ENCODE assay signal across 24 cellular contexts in the genomic region with DNA sequence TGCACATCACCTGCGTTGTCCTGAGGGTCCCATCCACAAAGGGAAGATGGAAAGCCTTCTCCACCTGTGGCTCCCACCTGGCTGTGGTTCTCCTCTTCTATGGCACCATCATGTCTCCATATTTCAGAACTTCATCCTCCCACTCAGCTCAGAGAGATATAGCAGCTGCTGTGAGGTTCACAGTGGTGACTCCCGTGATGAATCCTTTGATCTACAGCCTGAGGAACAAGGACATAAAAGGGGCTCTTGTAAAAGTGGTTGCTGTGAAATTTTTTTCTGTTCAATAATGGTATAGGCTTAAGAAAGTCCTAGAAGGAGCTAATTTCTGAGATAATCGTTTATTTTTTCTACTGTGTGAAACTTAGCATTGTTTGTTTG. TPM values are rescaled to one million over a fixed set of nuclear protein-coding genes. Genes with fewer than 3 reads are reported as not detected.
DNase-seq lines count a peak whose midpoint lies in the region; ATAC-seq, FAIRE-seq and TF ChIP-seq lines count a peak whose summit lies in the region.
"Had no signal": no experiment of that assay in that cellular context is flagged by ENCODE, and none has a peak within 500 bp of the region (broad histone marks: within the 10 kb centered on the region; RNA-seq: fewer than 3 reads in every experiment).

No MANE protein-coding gene starts in this region.

- peaks cover 43% of the 10 kb centered on the region for H3K36me3 Mint-ChIP-seq in activated CD4-positive, alpha-beta T cell treated with anti-CD3 and anti-CD28 coated beads, Interleukin-2, amount 10 ng/mL, durations not matched to agents 24 days and 14 days (ENCODE audit: low read depth)
- peaks cover 0 to 23% (median 4%) of the 10 kb centered on the region in 3 donors for H3K36me3 Mint-ChIP-seq in CD8-positive, alpha-beta memory T cell
- peaks cover 16% of the 10 kb centered on the region for H3K36me3 Mint-ChIP-seq in activated T-helper 17 cell treated with anti-CD3 and anti-CD28 coated beads, Interleukin-2, amount 50 U/mL, for 72 hours (ENCODE audit: low read depth)
- H3K36me3 Mint-ChIP-seq in natural killer cell = no peaks in the 10 kb centered on the region

- ATAC-seq in activated T-helper 17 cell treated with anti-CD3 and anti-CD28 coated beads, Interleukin-2, amount 50 U/mL, for 72 hours (replicated peaks) = peak; percentile 27
- no peak for ATAC-seq in natural killer cell
- ATAC-seq: right cardiac atrium, SK-N-SH treated with all-trans-retinoic acid at 6 μM for 48 hours had no signal

- H3K27me3 ChIP-seq in CD8-positive, alpha-beta memory T cell (ENCODE audit: insufficient read depth, low read length, poor library complexity, severe bottlenecking) = no peaks in the 10 kb centered on the region
- H3K27me3 ChIP-seq: suprapubic skin, vagina had no signal

- TF ChIP-seq CTCF in natural killer cell (IDR thresholded peaks at IDR 0.05) = no peak

- FAIRE-seq in frontal cortex (lab: Jason Lieb, UNC) = no peak
- FAIRE-seq: A204.1, G401.6, kidney had no signal

- POLR2A ChIA-PET in CD8-positive, alpha-beta memory T cell (lab: Charles Lee) = interaction anchor here (1.0 to 1.1 kb wide), 2 partner anchors 9 to 140 kb away, joined by 5 to 6 read pairs; no protein-coding TSS in a partner anchor

- CTCF ChIA-PET in CD8-positive, alpha-beta memory T cell (lab: Charles Lee) = interaction anchor here (0.7 to 1.3 kb wide), 3 partner anchors 13 to 74 kb away, joined by 3 read pairs; no protein-coding TSS in a partner anchor

- no peaks in the 10 kb centered on the region for H3K36me3 ChIP-seq in CD8-positive, alpha-beta memory T cell (ENCODE audit: insufficient read depth, low read length)
- H3K36me3 ChIP-seq: BE2C, suprapubic skin, vagina had no signal

- H3K9me3 Mint-ChIP-seq in activated CD4-positive, alpha-beta T cell treated with anti-CD3 and anti-CD28 coated beads, Interleukin-2, amount 10 ng/mL, durations not matched to agents 24 days and 14 days = peaks cover 35% of the 10 kb centered on the region
- peaks cover 3 to 12% (median 10%) of the 10 kb centered on the region in 5 donors for H3K9me3 Mint-ChIP-seq in CD8-positive, alpha-beta memory T cell
- H3K9me3 Mint-ChIP-seq in activated T-helper 17 cell treated with anti-CD3 and anti-CD28 coated beads, Interleukin-2, amount 50 U/mL, for 72 hours = peaks cover 15% of the 10 kb centered on the region
- H3K9me3 Mint-ChIP-seq in natural killer cell = peaks cover 0 to 3% of the 10 kb centered on the region in 2 donors

- DNase-seq in activated CD4-positive, alpha-beta T cell treated with anti-CD3 and anti-CD28 coated beads, Interleukin-2, amount 10 ng/mL, durations not matched to agents 24 days and 14 days = no peak
- DNase-seq in activated CD4-positive, alpha-beta T cell treated with anti-CD3 and anti-CD28 coated beads for 4 hours = no peak
- peak in 2 of 5 donors; percentile 20 to 51 for DNase-seq in CD8-positive, alpha-beta memory T cell
- DNase-seq in natural killer cell = no peak
- DNase-seq in NCI-H2171 treated with DMSO at 0.1 percent for 48 hours (lab: John Stamatoyannopoulos, UW) = no peak
- no peak for DNase-seq in frontal cortex (ENCODE audit: low spot score in 2 of 2)
- no peak for DNase-seq in hypothalamus (lab: John Stamatoyannopoulos, UW)
- DNase-seq: activated CD4-positive, alpha-beta T cell treated with anti-CD3 and anti-CD28 coated beads, Interleukin-2, amount 50 U/mL, for 1 hour; aorta; BE2C; DMS 273 treated with DMSO at 0.1 percent for 48 hours; foreskin melanocyte; kidney; NCI-H524 treated with DMSO at 0.1 percent for 48 hours; right cardiac atrium had no signal

- no peak overlapping the region for H3K27ac ChIP-seq in CD8-positive, alpha-beta memory T cell (ENCODE audit: low read depth, low read length)
- H3K27ac ChIP-seq: suprapubic skin, vagina had no signal

- intact Hi-C loops in activated CD4-positive, alpha-beta T cell treated with anti-CD3 and anti-CD28 coated beads, Interleukin-2, amount 10 ng/mL, durations not matched to agents 24 days and 14 days (cut with micrococcal nuclease) = loop anchor here (10.0 kb wide), 1 partner anchor 49 kb away; no protein-coding TSS in a partner anchor
- intact Hi-C loops in natural killer cell (cut with micrococcal nuclease) = no loop called here

- peaks cover 28% of the 10 kb centered on the region for H3K4me1 ChIP-seq in CD8-positive, alpha-beta memory T cell (ENCODE audit: insufficient read depth, low read length)
- H3K4me1 ChIP-seq: BE2C, suprapubic skin, vagina had no signal

- peaks cover 5% of the 10 kb centered on the region for H3K9me3 ChIP-seq in CD8-positive, alpha-beta memory T cell (ENCODE audit: low read length)
- H3K9me3 ChIP-seq: BE2C had no signal

- H3K4me1 Mint-ChIP-seq in activated CD4-positive, alpha-beta T cell treated with anti-CD3 and anti-CD28 coated beads, Interleukin-2, amount 10 ng/mL, durations not matched to agents 24 days and 14 days = peaks cover 26% of the 10 kb centered on the region
- H3K4me1 Mint-ChIP-seq in CD8-positive, alpha-beta memory T cell = peaks cover 38 to 44% (median 40%) of the 10 kb centered on the region in 3 donors
- peaks cover 28% of the 10 kb centered on the region for H3K4me1 Mint-ChIP-seq in activated T-helper 17 cell treated with anti-CD3 and anti-CD28 coated beads, Interleukin-2, amount 50 U/mL, for 72 hours
- H3K4me1 Mint-ChIP-seq in natural killer cell = peaks cover 40 to 52% of the 10 kb centered on the region in 2 donors

- peak overlapping the region; percentile 91 for H3K27ac Mint-ChIP-seq in activated CD4-positive, alpha-beta T cell treated with anti-CD3 and anti-CD28 coated beads, Interleukin-2, amount 10 ng/mL, durations not matched to agents 24 days and 14 days
- H3K27ac Mint-ChIP-seq in CD8-positive, alpha-beta memory T cell = peak overlapping the region; percentile 84 to 99 (median 93)
- H3K27ac Mint-ChIP-seq in activated T-helper 17 cell treated with anti-CD3 and anti-CD28 coated beads, Interleukin-2, amount 50 U/mL, for 72 hours = peak overlapping the region; percentile 97
- H3K27ac Mint-ChIP-seq in natural killer cell = peak overlapping the region; percentile 64 to 88

- no peaks in the 10 kb centered on the region for H3K27me3 Mint-ChIP-seq in activated CD4-positive, alpha-beta T cell treated with anti-CD3 and anti-CD28 coated beads, Interleukin-2, amount 10 ng/mL, durations not matched to agents 24 days and 14 days
- no peaks in the 10 kb centered on the region for H3K27me3 Mint-ChIP-seq in CD8-positive, alpha-beta memory T cell
- H3K27me3 Mint-ChIP-seq in activated T-helper 17 cell treated with anti-CD3 and anti-CD28 coated beads, Interleukin-2, amount 50 U/mL, for 72 hours = no peaks in the 10 kb centered on the region
- H3K27me3 Mint-ChIP-seq in natural killer cell (ENCODE audit: low read depth in 2 of 2) = no peaks in the 10 kb centered on the region

- peak overlapping the region; percentile 65 for H3K4me3 Mint-ChIP-seq in activated CD4-positive, alpha-beta T cell treated with anti-CD3 and anti-CD28 coated beads, Interleukin-2, amount 10 ng/mL, durations not matched to agents 24 days and 14 days
- peak overlapping the region; percentile 56 to 88 (median 69) for H3K4me3 Mint-ChIP-seq in CD8-positive, alpha-beta memory T cell
- peak overlapping the region; percentile 78 for H3K4me3 Mint-ChIP-seq in activated T-helper 17 cell treated with anti-CD3 and anti-CD28 coated beads, Interleukin-2, amount 50 U/mL, for 72 hours
- peak overlapping the region; percentile 69 for H3K4me3 Mint-ChIP-seq in natural killer cell

- peak overlapping the region; percentile 17 for H3K4me3 ChIP-seq in CD8-positive, alpha-beta memory T cell (ENCODE audit: low read length)
- H3K4me3 ChIP-seq: suprapubic skin, vagina had no signal

RNA-seq across cellular contexts. Expression of a gene that starts 18.7 kb away (rescaled TPM):
- total RNA-seq in activated CD4-positive, alpha-beta T cell treated with anti-CD3 and anti-CD28 coated beads, Interleukin-2, amount 10 ng/mL, durations not matched to agents 24 days and 14 days = 13.1 and 13.4 TPM in 2 replicates
- 10 to 100 TPM; 13.0 to 14.6 TPM for total RNA-seq in CD8-positive, alpha-beta memory T cell
- 11.2 TPM for polyA plus RNA-seq in CD8-positive, alpha-beta memory T cell
- total RNA-seq in activated T-helper 17 cell treated with anti-CD3 and anti-CD28 coated beads, Interleukin-2, amount 50 U/mL, for 72 hours = 10 to 100 TPM; 14.6 to 23.2 TPM
- total RNA-seq in natural killer cell (10 to 100 TPM in 1 of 3 donors, 1 to 10 TPM in 2; 5.3 to 10.9 (median 5.6) TPM), frontal cortex (16.7 TPM)

RNA-seq across cellular contexts. Expression of a gene that starts 28.2 kb away (rescaled TPM):
- not detected in 2 replicates for total RNA-seq in activated CD4-positive, alpha-beta T cell treated with anti-CD3 and anti-CD28 coated beads, Interleukin-2, amount 10 ng/mL, durations not matched to agents 24 days and 14 days
- total RNA-seq in CD8-positive, alpha-beta memory T cell = not detected
- polyA plus RNA-seq in CD8-positive, alpha-beta memory T cell = not detected
- under 1 TPM in 1 of 2 donors, not detected in 1; 0.37 TPM for total RNA-seq in activated T-helper 17 cell treated with anti-CD3 and anti-CD28 coated beads, Interleukin-2, amount 50 U/mL, for 72 hours
- not detected for total RNA-seq in natural killer cell
- 0.41 TPM for total RNA-seq in frontal cortex
- total RNA-seq: aorta, kidney, lung microvascular endothelial cell, osteocyte, right cardiac atrium, suprapubic skin, vagina had no signal
- polyA plus RNA-seq: aorta, right cardiac atrium had no signal

RNA-seq across cellular contexts. Expression of a gene that starts 40.2 kb away (rescaled TPM):
- not detected in 2 replicates for total RNA-seq in activated CD4-positive, alpha-beta T cell treated with anti-CD3 and anti-CD28 coated beads, Interleukin-2, amount 10 ng/mL, durations not matched to agents 24 days and 14 days
- total RNA-seq in CD8-positive, alpha-beta memory T cell = under 1 TPM in 1 of 2 experiments, not detected in 1; 0.18 TPM
- not detected for polyA plus RNA-seq in CD8-positive, alpha-beta memory T cell
- total RNA-seq in activated T-helper 17 cell treated with anti-CD3 and anti-CD28 coated beads, Interleukin-2, amount 50 U/mL, for 72 hours = under 1 TPM in 1 of 2 donors, not detected in 1; 0.11 TPM
- total RNA-seq in natural killer cell (1 to 10 TPM; 2.4 to 6.2 (median 5.4) TPM), frontal cortex (under 0.01 TPM)
- total RNA-seq: epithelial cell of proximal tubule, lung microvascular endothelial cell, osteocyte had no signal
